13 cellular contexts compared by ENCODE assay signal in the genomic region with DNA sequence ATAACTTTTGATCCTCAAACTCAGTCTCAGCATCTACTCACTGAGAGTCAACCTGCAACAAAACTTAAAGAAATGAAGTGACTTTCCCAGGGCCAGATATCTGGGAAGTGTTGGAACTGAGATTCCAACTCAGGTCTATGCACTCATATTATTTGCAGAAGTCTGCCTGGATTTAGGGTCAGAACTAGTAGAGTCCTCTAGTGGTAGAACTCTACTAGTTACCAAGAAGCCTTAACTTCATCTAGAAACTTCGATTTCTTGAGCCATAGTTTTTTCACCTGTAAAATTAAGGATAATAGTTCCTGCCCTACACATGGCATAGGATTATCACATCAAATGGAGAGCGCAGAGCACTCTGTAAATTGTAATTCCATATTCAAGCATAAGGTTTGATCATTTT. TPM values are rescaled to one million over a fixed set of nuclear protein-coding genes. Genes with fewer than 3 reads are reported as not detected.
DNase-seq lines count a peak whose midpoint lies in the region; ATAC-seq and TF ChIP-seq lines count a peak whose summit lies in the region.
"Had no signal": no experiment of that assay in that cellular context is flagged by ENCODE, and none has a peak within 500 bp of the region (broad histone marks: within the 10 kb centered on the region; RNA-seq: fewer than 3 reads in every experiment).

No MANE protein-coding gene starts in this region.

- H3K36me3 Mint-ChIP-seq in GM23338 (ENCODE audit: low read depth) (no peaks in the 10 kb centered on the region), T-helper 17 cell (ENCODE audit: low read depth) (peaks cover 6% of the 10 kb centered on the region)

- H3K4me3 Mint-ChIP-seq in GM23338 (no peak overlapping the region), T-helper 17 cell (no peak overlapping the region)
- H3K4me3 Mint-ChIP-seq: stimulated activated naive CD8-positive, alpha-beta T cell treated with anti-CD3 and anti-CD28 coated beads, Interleukin-15, Interleukin-2, amounts not matched to agents 100 ng/mL and 50 ng/mL, for 24 hours had no signal

- no peaks in the 10 kb centered on the region for H3K27me3 ChIP-seq in GM23338 (ENCODE audit: insufficient read depth)

- no peaks in the 10 kb centered on the region for H3K79me2 ChIP-seq in GM23338 (replicated peaks; ENCODE audit: insufficient read depth)

- H4K20me1 ChIP-seq in GM23338 (replicated peaks; ENCODE audit: insufficient read depth) = no peaks in the 10 kb centered on the region

- no peaks in the 10 kb centered on the region for H3K9me3 ChIP-seq in T-helper 17 cell (ENCODE audit: control insufficient read depth, low read length, poor library complexity, severe bottlenecking)

- H3K4me2 ChIP-seq in GM23338 = no peak overlapping the region

- no peaks in the 10 kb centered on the region for H3K9me3 Mint-ChIP-seq in GM23338
- H3K9me3 Mint-ChIP-seq: stimulated activated naive CD8-positive, alpha-beta T cell treated with anti-CD3 and anti-CD28 coated beads, Interleukin-15, Interleukin-2, amounts not matched to agents 100 ng/mL and 50 ng/mL, for 24 hours had no signal

- DNase-seq in AG09309 (ENCODE audit: low read depth) = no peak
- peak; percentile 47 for DNase-seq in GM23338 (ENCODE audit: low spot score)
- no peak for DNase-seq in T-helper 17 cell
- DNase-seq in iPS-NIHi7 (ENCODE audit: extremely low spot score) = peak; percentile 30
- no peak for DNase-seq in midbrain (lab: John Stamatoyannopoulos, UW)
- DNase-seq: activated naive CD4-positive, alpha-beta T cell treated with Interleukin-2 at 50 U/mL for 16 hours; EL had no signal

- H3K9me2 ChIP-seq in GM23338 (ENCODE audit: insufficient read depth) = peaks cover 4% of the 10 kb centered on the region; the same call in 1 of the 2 replicates

- H3K27ac Mint-ChIP-seq in GM23338 (no peak overlapping the region), T-helper 17 cell (no peak overlapping the region)
- H3K27ac Mint-ChIP-seq: stimulated activated naive CD8-positive, alpha-beta T cell treated with anti-CD3 and anti-CD28 coated beads, Interleukin-15, Interleukin-2, amounts not matched to agents 100 ng/mL and 50 ng/mL, for 24 hours had no signal

- H2AFZ ChIP-seq in GM23338 = no peak overlapping the region

- H3K4me3 ChIP-seq in AG09309 (ENCODE audit: control insufficient read depth, low read depth, low read length) = no peak overlapping the region
- no peak overlapping the region for H3K4me3 ChIP-seq in GM23338

- no peaks in the 10 kb centered on the region for H3K4me1 ChIP-seq in GM23338 (ENCODE audit: insufficient read depth)

- H3K4me1 Mint-ChIP-seq in GM23338 = no peaks in the 10 kb centered on the region
- no peaks in the 10 kb centered on the region for H3K4me1 Mint-ChIP-seq in T-helper 17 cell

- H3K27ac ChIP-seq in GM23338 (ENCODE audit: low read depth) = no peak overlapping the region

- ATAC-seq in GM23338 = peak; percentile 73
- peak; percentile 41 for ATAC-seq in T-helper 17 cell
- no peak for ATAC-seq in GM21367 (IDR thresholded peaks at IDR 0.05; ENCODE audit: unreplicated experiment)
- no peak for ATAC-seq in GM21717 (IDR thresholded peaks at IDR 0.05; ENCODE audit: unreplicated experiment)
- ATAC-seq in GM19023 (IDR thresholded peaks at IDR 0.05; ENCODE audit: unreplicated experiment) = no peak

- H3K27me3 Mint-ChIP-seq in GM23338 (ENCODE audit: insufficient read depth, low read depth, poor library complexity) (peaks cover 2% of the 10 kb centered on the region), T-helper 17 cell (peaks cover 35% of the 10 kb centered on the region)

- no peaks in the 10 kb centered on the region for H3F3A ChIP-seq in GM23338 (replicated peaks; ENCODE audit: low read depth)

- TF ChIP-seq CTCF in AG09309 (IDR thresholded peaks at IDR 0.05; ENCODE audit: control insufficient read depth, insufficient read depth, low read depth, low read length, missing control alignments) (peak; percentile 31), GM23338 (conservative IDR thresholded peaks at IDR 0.05; ENCODE audit: low read depth in 2 of 2) (peak; percentile 37 to 47; a peak in 3 of 4 replicates)

- no peaks in the 10 kb centered on the region for H3K36me3 ChIP-seq in GM23338 (ENCODE audit: insufficient read depth)

TF ChIP-seq in GM23338, 12 proteins besides CTCF, POLR2A, EP300 and RAD21:
- TF ChIP-seq STAT1 (IDR thresholded peaks at IDR 0.05; ENCODE audit: unreplicated experiment) (no peak), ZNF114 (CRISPR knock-in tag; IDR thresholded peaks at IDR 0.05) (no peak), CREB1 (CRISPR knock-in tag; IDR thresholded peaks at IDR 0.05; ENCODE audit: low read depth) (no peak), ZNF331 (CRISPR knock-in tag; IDR thresholded peaks at IDR 0.05; ENCODE audit: low read depth) (no peak), JUNB (IDR thresholded peaks at IDR 0.05; ENCODE audit: unreplicated experiment) (no peak), EZH2phosphoT487 (IDR thresholded peaks at IDR 0.05; ENCODE audit: unreplicated experiment) (no peak)
- TF ChIP-seq, protein P1, sequence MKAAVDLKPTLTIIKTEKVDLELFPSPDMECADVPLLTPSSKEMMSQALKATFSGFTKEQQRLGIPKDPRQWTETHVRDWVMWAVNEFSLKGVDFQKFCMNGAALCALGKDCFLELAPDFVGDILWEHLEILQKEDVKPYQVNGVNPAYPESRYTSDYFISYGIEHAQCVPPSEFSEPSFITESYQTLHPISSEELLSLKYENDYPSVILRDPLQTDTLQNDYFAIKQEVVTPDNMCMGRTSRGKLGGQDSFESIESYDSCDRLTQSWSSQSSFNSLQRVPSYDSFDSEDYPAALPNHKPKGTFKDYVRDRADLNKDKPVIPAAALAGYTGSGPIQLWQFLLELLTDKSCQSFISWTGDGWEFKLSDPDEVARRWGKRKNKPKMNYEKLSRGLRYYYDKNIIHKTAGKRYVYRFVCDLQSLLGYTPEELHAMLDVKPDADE (IDR thresholded peaks at IDR 0.05) = no peak

RNA-seq across cellular contexts. Expression of gene KRT24, which starts 23.4 kb away (rescaled TPM):
- total RNA-seq in GM23338 (2014; rRNA removed; shearing (Covaris generic)) = not detected in 2 replicates
- polyA plus RNA-seq in GM23338 (2016; fragmentation: Nextera tagmentation; extraction: Ambion mirVana) = not detected in 2 replicates
- total RNA-seq in T-helper 17 cell = not detected
- total RNA-seq: pulmonary artery endothelial cell; T-helper 1 cell treated with Interleukin-12 subunit alpha and Interleukin-12 subunit beta and Interleukin-4 antibody, amounts not matched to agents 30 ng/mL and 1 ng/mL, for 36 hours had no signal

RNA-seq across cellular contexts. Expression of gene KRT25, which starts 28.2 kb away (rescaled TPM):
- total RNA-seq in GM23338 (2014; rRNA removed; shearing (Covaris generic)) = not detected in 2 replicates
- polyA plus RNA-seq in GM23338 (2016; fragmentation: Nextera tagmentation; extraction: Ambion mirVana) = not detected in 2 replicates
- total RNA-seq in T-helper 17 cell = not detected
- total RNA-seq: pulmonary artery endothelial cell; T-helper 1 cell treated with Interleukin-12 subunit alpha and Interleukin-12 subunit beta and Interleukin-4 antibody, amounts not matched to agents 30 ng/mL and 1 ng/mL, for 36 hours had no signal

RNA-seq across cellular contexts. Expression of gene KRT26, which starts 45.1 kb away (rescaled TPM):
- total RNA-seq in GM23338 (2014; rRNA removed; shearing (Covaris generic)) = not detected in 2 replicates
- polyA plus RNA-seq in GM23338 (2016; fragmentation: Nextera tagmentation; extraction: Ambion mirVana) = not detected in 2 replicates
- total RNA-seq in T-helper 17 cell = not detected
- total RNA-seq: pulmonary artery endothelial cell; T-helper 1 cell treated with Interleukin-12 subunit alpha and Interleukin-12 subunit beta and Interleukin-4 antibody, amounts not matched to agents 30 ng/mL and 1 ng/mL, for 36 hours had no signal

RNA-seq across cellular contexts. Expression of gene KRT27, which starts 55.4 kb away (rescaled TPM):
- not detected in 2 replicates for total RNA-seq in GM23338 (2014; rRNA removed; shearing (Covaris generic))
- not detected in 2 replicates for polyA plus RNA-seq in GM23338 (2016; fragmentation: Nextera tagmentation; extraction: Ambion mirVana)
- not detected for total RNA-seq in T-helper 17 cell
- total RNA-seq: pulmonary artery endothelial cell; T-helper 1 cell treated with Interleukin-12 subunit alpha and Interleukin-12 subunit beta and Interleukin-4 antibody, amounts not matched to agents 30 ng/mL and 1 ng/mL, for 36 hours had no signal

Comparison
In these comparisons a context has a peak if more than half of its experiments do, and no peak if none do; other contexts are left out.
1. DNase-seq: peak in GM23338 (single experiment) and iPS-NIHi7 (single experiment); none in AG09309 (single experiment), T-helper 17 cell (0 of 3) and midbrain (single experiment).
2. ATAC-seq: peak in GM23338 (single experiment) and T-helper 17 cell (single experiment); none in GM21367 (single experiment), GM21717 (single experiment) and GM19023 (single experiment).